ENCODE assay signal across 1 cellular context in genomic region chr12:97560766-97561165, GRCh38.
TF ChIP-seq lines count a peak whose summit lies in the region.

No MANE protein-coding gene starts in this region.

TF ChIP-seq in Ishikawa, 13 proteins besides CTCF, POLR2A, EP300 and RAD21 (continued from another document):
- TF ChIP-seq USF1 (IDR thresholded peaks at IDR 0.05): no peak
- peak; percentile 47 for TF ChIP-seq NFIC (IDR thresholded peaks at IDR 0.05)
- TF ChIP-seq FOXM1 (IDR thresholded peaks at IDR 0.05; ENCODE audit: borderline replicate concordance, low read depth): no peak
- TF ChIP-seq TEAD4 (IDR thresholded peaks at IDR 0.05): 0 out of 2 replicates have a peak, but pooled peaks have one; percentile 24
- TF ChIP-seq YY1 (IDR thresholded peaks at IDR 0.05; ENCODE audit: low read depth): no peak
- TF ChIP-seq CREB1 (IDR thresholded peaks at IDR 0.05; ENCODE audit: low read depth): no peak
- TF ChIP-seq TAF1 (IDR thresholded peaks at IDR 0.05; ENCODE audit: low read depth): no peak
- TF ChIP-seq MAX (IDR thresholded peaks at IDR 0.05): 0 out of 2 replicates have a peak, but pooled peaks have one; percentile 39
- TF ChIP-seq CEBPB (IDR thresholded peaks at IDR 0.05): no peak
- TF ChIP-seq EGR1 (IDR thresholded peaks at IDR 0.05): no peak
TF ChIP-seq in Ishikawa: peak in this region for 3.
